17 cellular contexts compared by ENCODE assay signal in genomic region chr6:12947191-12947795, GRCh38.
"Had no signal": no experiment of that assay in that cellular context is flagged by ENCODE, and none has a peak within 500 bp of the region (broad histone marks: within the 10 kb centered on the region; RNA-seq: fewer than 3 reads in every experiment).

No MANE protein-coding gene starts in this region.

- H3K27me3 ChIP-seq: esophagus muscularis mucosa, heart right ventricle, ovary, testis, upper lobe of right lung had no signal

- H3K9me3 Mint-ChIP-seq: activated CD4-positive, alpha-beta memory T cell treated with anti-CD3 and anti-CD28 coated beads for 36 hours; activated naive CD8-positive, alpha-beta T cell treated with anti-CD3 and anti-CD28 coated beads for 36 hours; stimulated activated naive CD8-positive, alpha-beta T cell treated with anti-CD3 and anti-CD28 coated beads, Interleukin-15, amount 100 ng/mL, for 72 hours had no signal

- H3K4me3 ChIP-seq: esophagus muscularis mucosa, heart right ventricle, ovary, testis, upper lobe of right lung had no signal

- DNase-seq: activated CD4-positive, alpha-beta memory T cell treated with anti-CD3 and anti-CD28 coated beads for 36 hours; activated gamma-delta T cell; activated naive CD8-positive, alpha-beta T cell treated with anti-CD3 and anti-CD28 coated beads for 36 hours; activated T-cell treated with anti-CD3 and anti-CD28 coated beads, Interleukin-2, amount 50 U/mL, for 48 hours; cerebellar nuclear complex; foreskin fibroblast; heart right ventricle; islet precursor cell; ovary; stimulated activated CD4-positive, alpha-beta T cell treated with anti-CD3 and anti-CD28 coated beads, Interleukin-15, amount 100 ng/mL, for 24 hours; stimulated activated CD4-positive, alpha-beta T cell treated with anti-CD3 and anti-CD28 coated beads, Interleukin-4, amount 100 ng/mL, for 24 hours; stimulated activated naive CD8-positive, alpha-beta T cell treated with anti-CD3 and anti-CD28 coated beads, Interleukin-15, amount 100 ng/mL, for 72 hours; T1000; testis; upper lobe of right lung had no signal

- H3K27me3 Mint-ChIP-seq: stimulated activated naive CD8-positive, alpha-beta T cell treated with anti-CD3 and anti-CD28 coated beads, Interleukin-15, amount 100 ng/mL, for 72 hours had no signal

- H3K9me3 ChIP-seq: esophagus muscularis mucosa, ovary, testis, upper lobe of right lung had no signal

- H3K4me1 ChIP-seq: upper lobe of right lung had no signal

- H3K36me3 Mint-ChIP-seq: activated CD4-positive, alpha-beta memory T cell treated with anti-CD3 and anti-CD28 coated beads for 36 hours; activated naive CD8-positive, alpha-beta T cell treated with anti-CD3 and anti-CD28 coated beads for 36 hours had no signal

- H3K27ac ChIP-seq: esophagus muscularis mucosa, heart right ventricle, ovary, testis, upper lobe of right lung had no signal

- H3K4me3 Mint-ChIP-seq: activated CD4-positive, alpha-beta memory T cell treated with anti-CD3 and anti-CD28 coated beads for 36 hours; activated naive CD8-positive, alpha-beta T cell treated with anti-CD3 and anti-CD28 coated beads for 36 hours; neural crest cell; stimulated activated naive CD8-positive, alpha-beta T cell treated with anti-CD3 and anti-CD28 coated beads, Interleukin-15, amount 100 ng/mL, for 72 hours had no signal

- ATAC-seq: heart right ventricle; stimulated activated naive CD8-positive, alpha-beta T cell treated with anti-CD3 and anti-CD28 coated beads, Interleukin-15, amount 100 ng/mL, for 72 hours; upper lobe of right lung had no signal

- H3K36me3 ChIP-seq: esophagus muscularis mucosa, heart right ventricle, ovary, upper lobe of right lung had no signal

- H3K27ac Mint-ChIP-seq: activated CD4-positive, alpha-beta memory T cell treated with anti-CD3 and anti-CD28 coated beads for 36 hours; activated naive CD8-positive, alpha-beta T cell treated with anti-CD3 and anti-CD28 coated beads for 36 hours; stimulated activated naive CD8-positive, alpha-beta T cell treated with anti-CD3 and anti-CD28 coated beads, Interleukin-15, amount 100 ng/mL, for 72 hours had no signal
